24 cellular contexts compared by ENCODE assay signal in genomic region chr10:59687657-59688056, GRCh38.
"Had no signal": no experiment of that assay in that cellular context is flagged by ENCODE, and none has a peak within 500 bp of the region (broad histone marks: within the 10 kb centered on the region; RNA-seq: fewer than 3 reads in every experiment).

No MANE protein-coding gene starts in this region.

- H3K27me3 ChIP-seq: ascending aorta, body of pancreas, SJSA1 had no signal

- H3K4me3 ChIP-seq: ascending aorta, body of pancreas, SJSA1 had no signal

- ATAC-seq: activated CD4-positive, CD25-positive, alpha-beta regulatory T cell treated with anti-CD3 and anti-CD28 coated beads, Interleukin-2, amount 50 U/mL, for 24 hours; activated CD8-positive, alpha-beta T cell treated with anti-CD3 and anti-CD28 coated beads for 36 hours; activated naive CD4-positive, alpha-beta T cell treated with anti-CD3 and anti-CD28 coated beads, Interleukin-2, amount 50 U/mL, for 72 hours; activated naive CD8-positive, alpha-beta T cell treated with anti-CD3 and anti-CD28 coated beads, Interleukin-2, amount 50 U/mL, for 24 hours; body of pancreas; SK-N-SH treated with all-trans-retinoic acid at 6 μM for 48 hours had no signal

- H3K9me3 ChIP-seq: ascending aorta, body of pancreas, SJSA1 had no signal

- H3K4me1 Mint-ChIP-seq: activated naive CD8-positive, alpha-beta T cell treated with anti-CD3 and anti-CD28 coated beads, Interleukin-2, amount 50 U/mL, for 24 hours had no signal

- H3K4me3 Mint-ChIP-seq: activated CD8-positive, alpha-beta T cell treated with anti-CD3 and anti-CD28 coated beads for 36 hours; activated naive CD8-positive, alpha-beta T cell treated with anti-CD3 and anti-CD28 coated beads, Interleukin-2, amount 50 U/mL, for 24 hours; T-helper 1 cell treated with Interleukin-12 subunit alpha and Interleukin-12 subunit beta and Interleukin-4 antibody, amounts not matched to agents 30 μg/mL and 1 μg/mL, for 36 hours had no signal

- H3K27ac ChIP-seq: ascending aorta, body of pancreas, SJSA1 had no signal

- H3K27ac Mint-ChIP-seq: activated CD8-positive, alpha-beta T cell treated with anti-CD3 and anti-CD28 coated beads for 36 hours; activated naive CD4-positive, alpha-beta T cell treated with anti-CD3 and anti-CD28 coated beads, Interleukin-2, amount 50 U/mL, for 72 hours; activated naive CD8-positive, alpha-beta T cell treated with anti-CD3 and anti-CD28 coated beads, Interleukin-2, amount 50 U/mL, for 24 hours; T-helper 1 cell treated with Interleukin-12 subunit alpha and Interleukin-12 subunit beta and Interleukin-4 antibody, amounts not matched to agents 30 μg/mL and 1 μg/mL, for 36 hours had no signal

- H3K36me3 Mint-ChIP-seq: activated naive CD4-positive, alpha-beta T cell treated with anti-CD3 and anti-CD28 coated beads, Interleukin-2, amount 50 U/mL, for 72 hours had no signal

- DNase-seq: activated CD4-positive, alpha-beta T cell treated with anti-CD3 and anti-CD28 coated beads for 4 hours; activated CD8-positive, alpha-beta memory T cell treated with anti-CD3 and anti-CD28 coated beads, Interleukin-2, amount 50 U/mL, for 48 hours; activated CD8-positive, alpha-beta T cell treated with anti-CD3 and anti-CD28 coated beads for 36 hours; activated effector memory CD4-positive, alpha-beta T cell treated with Interleukin-2 at 50 U/mL for 16 hours; activated naive CD4-positive, alpha-beta T cell; activated naive CD8-positive, alpha-beta T cell treated with anti-CD3 and anti-CD28 coated beads, Interleukin-2, amount 50 U/mL, for 24 hours; activated T-cell treated with anti-CD3 and anti-CD28 coated beads, Interleukin-2, amount 50 U/mL, for 1 hour; amniotic stem cell; body of pancreas; central memory CD4-positive, alpha-beta T cell; NCI-H1105 treated with DMSO at 0.1 percent for 48 hours; NCI-H1436 treated with DMSO at 0.1 percent for 48 hours; NCI-H187; NCI-H2081; NCI-H226; NCI-H526; NCI-H774; SHP77 had no signal

- H3K9me3 Mint-ChIP-seq: activated CD8-positive, alpha-beta T cell treated with anti-CD3 and anti-CD28 coated beads for 36 hours; activated naive CD4-positive, alpha-beta T cell treated with anti-CD3 and anti-CD28 coated beads, Interleukin-2, amount 50 U/mL, for 72 hours; activated naive CD8-positive, alpha-beta T cell treated with anti-CD3 and anti-CD28 coated beads, Interleukin-2, amount 50 U/mL, for 24 hours; T-helper 1 cell treated with Interleukin-12 subunit alpha and Interleukin-12 subunit beta and Interleukin-4 antibody, amounts not matched to agents 30 μg/mL and 1 μg/mL, for 36 hours had no signal

- H3K4me1 ChIP-seq: ascending aorta, body of pancreas, SJSA1 had no signal

- H3K36me3 ChIP-seq: ascending aorta, SJSA1 had no signal
